Comparison of ENCODE assay signal across 8 cellular contexts in genomic region chrX:100413231-100413630, GRCh38. TPM values are rescaled to one million over a fixed set of nuclear protein-coding genes. Genes with fewer than 3 reads are reported as not detected.
DNase-seq lines count a peak whose midpoint lies in the region; FAIRE-seq and TF ChIP-seq lines count a peak whose summit lies in the region.

No MANE protein-coding gene starts in this region.

- no peak overlapping the region for H3K27ac Mint-ChIP-seq in HFFc6

- peaks cover 20% of the 10 kb centered on the region for H3K27me3 Mint-ChIP-seq in HFFc6 (ENCODE audit: insufficient read depth)

- H3K27ac ChIP-seq in VCaP = no peak overlapping the region

- no peaks in the 10 kb centered on the region for H3K36me3 Mint-ChIP-seq in HFFc6 (ENCODE audit: low read depth)

- no peak overlapping the region for H3K4me3 ChIP-seq in retinal pigment epithelial cell (ENCODE audit: low read length)

- FAIRE-seq in A204.1 (lab: Jason Lieb, UNC) = peak; percentile 95

- peak; percentile 68 for TF ChIP-seq CTCF in HFFc6 (IDR thresholded peaks at IDR 0.05)
- TF ChIP-seq CTCF in VCaP (conservative IDR thresholded peaks at IDR 0.05) = peak; percentile 45
- peak; percentile 39 for TF ChIP-seq CTCF in retinal pigment epithelial cell (conservative IDR thresholded peaks at IDR 0.05; ENCODE audit: low read depth, low read length)

- H3K4me1 Mint-ChIP-seq in HFFc6 (ENCODE audit: low read depth) = peaks cover 20% of the 10 kb centered on the region; the same call in 1 of the 2 replicates

- DNase-seq in ELR (ENCODE audit: low read depth) (peak; percentile 59), HFFc6 (peak; percentile 34), NCI-H1105 treated with DMSO at 0.1 percent for 48 hours (lab: John Stamatoyannopoulos, UW) (peak; percentile 55), glomerular visceral epithelial cell (ENCODE audit: extremely low spot score) (peak; percentile 15), retinal pigment epithelial cell (ENCODE audit: low read depth) (peak; percentile 5), kidney glomerular epithelial cell (lab: John Stamatoyannopoulos, UW) (no peak)

- peak overlapping the region; percentile 63 for H3K4me3 Mint-ChIP-seq in HFFc6

- H3K9me3 Mint-ChIP-seq in HFFc6 = no peaks in the 10 kb centered on the region

RNA-seq across cellular contexts. Expression of gene PCDH19, which starts 3.2 kb away (rescaled TPM):
- total RNA-seq in HFFc6 (2021; fragmentation: NEBNext Ultra II Directional; extraction: Animal tissue kit (Norgen Biotek cat#: 25700)) = under 1 TPM; 0.02 to 0.13 (median 0.08) TPM
